ENCODE assay signal across 18 cellular contexts in the genomic region with DNA sequence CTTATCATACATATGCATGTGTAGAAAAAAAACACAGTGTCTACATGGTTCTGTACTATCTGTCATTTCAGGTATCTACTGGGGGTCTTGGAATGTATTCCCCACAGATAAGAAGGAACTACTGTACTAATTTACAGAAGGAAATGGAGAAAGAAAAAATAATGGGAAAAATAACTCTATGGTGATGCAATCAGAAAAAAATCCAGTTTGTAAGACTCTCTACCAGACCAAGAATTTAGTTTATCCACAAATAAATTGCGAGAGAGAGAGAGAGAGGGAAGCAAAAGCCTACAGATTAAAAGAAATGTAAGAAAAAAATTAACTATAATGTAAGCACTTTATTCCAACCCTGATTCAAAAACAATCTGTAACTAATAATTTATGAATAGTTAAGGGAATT.
"Had no signal": no experiment of that assay in that cellular context is flagged by ENCODE, and none has a peak within 500 bp of the region (broad histone marks: within the 10 kb centered on the region; RNA-seq: fewer than 3 reads in every experiment).

No MANE protein-coding gene starts in this region.

- H3K4me3 ChIP-seq: esophagus squamous epithelium, lung, right atrium auricular region, transverse colon had no signal

- H3K4me1 ChIP-seq: esophagus squamous epithelium, right atrium auricular region, transverse colon had no signal

- DNase-seq: activated CD4-positive, alpha-beta memory T cell treated with anti-CD3 and anti-CD28 coated beads for 36 hours; activated CD4-positive, CD25-positive, alpha-beta regulatory T cell treated with anti-CD3 and anti-CD28 coated beads, Interleukin-2, amount 50 U/mL, for 72 hours; activated naive CD4-positive, alpha-beta T cell; activated naive CD8-positive, alpha-beta T cell treated with anti-CD3 and anti-CD28 coated beads, Interleukin-2, amount 50 U/mL, for 24 hours; esophagus squamous epithelium; hypothalamus; left colon; naive thymus-derived CD4-positive, alpha-beta T cell; small intestine; substantia nigra; T-helper 9 cell; transverse colon had no signal

- H3K4me1 Mint-ChIP-seq: activated naive CD8-positive, alpha-beta T cell treated with anti-CD3 and anti-CD28 coated beads, Interleukin-2, amount 50 U/mL, for 24 hours; brain; naive thymus-derived CD4-positive, alpha-beta T cell; stimulated activated memory B cell treated with anti-CD40 and anti-IgM and Interleukin-4, amounts not matched to agents 10 μg/mL and 1 μg/mL and 100 μg/mL, for 72 hours had no signal

- H3K27ac Mint-ChIP-seq: activated CD4-positive, alpha-beta memory T cell treated with anti-CD3 and anti-CD28 coated beads for 36 hours; activated naive CD8-positive, alpha-beta T cell treated with anti-CD3 and anti-CD28 coated beads, Interleukin-2, amount 50 U/mL, for 24 hours; activated T-helper 1 cell treated with anti-CD3 and anti-CD28 coated beads, Interleukin-12 subunit alpha, Interleukin-12 subunit beta, Interleukin-2, Interleukin-4 antibody, amounts not matched to agents 30 ng/mL and 10 ng/mL and 1 ng/mL, durations not matched to agents 14 hours and 24 hours and 36 hours; brain; naive thymus-derived CD4-positive, alpha-beta T cell; stimulated activated memory B cell treated with anti-CD40 and anti-IgM and Interleukin-4, amounts not matched to agents 10 μg/mL and 1 μg/mL and 100 μg/mL, for 72 hours had no signal

- H3K36me3 Mint-ChIP-seq: activated CD4-positive, alpha-beta memory T cell treated with anti-CD3 and anti-CD28 coated beads for 36 hours; naive thymus-derived CD4-positive, alpha-beta T cell; stimulated activated memory B cell treated with anti-CD40 and anti-IgM and Interleukin-4, amounts not matched to agents 10 μg/mL and 1 μg/mL and 100 μg/mL, for 72 hours had no signal

- H3K36me3 ChIP-seq: esophagus squamous epithelium, neutrophil, right atrium auricular region, transverse colon had no signal

- H3K27ac ChIP-seq: esophagus squamous epithelium, neutrophil, right atrium auricular region, transverse colon had no signal

- H3K27me3 ChIP-seq: esophagus squamous epithelium, neutrophil, right atrium auricular region, transverse colon had no signal

- H3K9me3 ChIP-seq: esophagus squamous epithelium, neutrophil, right atrium auricular region, transverse colon had no signal

- H3K27me3 Mint-ChIP-seq: activated CD4-positive, alpha-beta memory T cell treated with anti-CD3 and anti-CD28 coated beads for 36 hours; activated naive CD8-positive, alpha-beta T cell treated with anti-CD3 and anti-CD28 coated beads, Interleukin-2, amount 50 U/mL, for 24 hours; brain; naive thymus-derived CD4-positive, alpha-beta T cell; stimulated activated memory B cell treated with anti-CD40 and anti-IgM and Interleukin-4, amounts not matched to agents 10 μg/mL and 1 μg/mL and 100 μg/mL, for 72 hours had no signal

- H3K4me3 Mint-ChIP-seq: activated CD4-positive, alpha-beta memory T cell treated with anti-CD3 and anti-CD28 coated beads for 36 hours; activated naive CD8-positive, alpha-beta T cell treated with anti-CD3 and anti-CD28 coated beads, Interleukin-2, amount 50 U/mL, for 24 hours; activated T-helper 1 cell treated with anti-CD3 and anti-CD28 coated beads, Interleukin-12 subunit alpha, Interleukin-12 subunit beta, Interleukin-2, Interleukin-4 antibody, amounts not matched to agents 30 ng/mL and 10 ng/mL and 1 ng/mL, durations not matched to agents 14 hours and 24 hours and 36 hours; brain; naive thymus-derived CD4-positive, alpha-beta T cell; stimulated activated memory B cell treated with anti-CD40 and anti-IgM and Interleukin-4, amounts not matched to agents 10 μg/mL and 1 μg/mL and 100 μg/mL, for 72 hours had no signal
